ENCODE assay signal across 20 cellular contexts in the genomic region with DNA sequence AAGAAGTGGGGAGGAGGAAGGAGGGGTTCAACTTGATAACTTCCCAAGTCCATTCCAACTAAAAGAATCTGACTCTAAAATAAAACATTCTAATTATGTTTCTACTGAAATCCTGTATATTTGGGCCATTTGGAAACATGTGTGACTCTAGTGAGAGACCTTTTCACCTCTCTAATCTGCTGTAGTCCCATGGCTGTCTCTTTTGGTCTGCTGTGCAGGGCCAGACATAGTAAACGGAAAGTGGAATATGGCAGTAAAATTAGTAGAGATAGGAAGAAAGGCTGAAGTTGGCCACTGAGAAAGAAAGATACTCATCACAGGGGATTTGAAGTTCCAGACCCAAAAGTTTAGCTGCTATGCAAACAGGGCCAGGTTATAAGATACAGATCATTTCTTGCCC. TPM values are rescaled to one million over a fixed set of nuclear protein-coding genes. Genes with fewer than 3 reads are reported as not detected.
DNase-seq lines count a peak whose midpoint lies in the region; ATAC-seq and TF ChIP-seq lines count a peak whose summit lies in the region.
"Had no signal": no experiment of that assay in that cellular context is flagged by ENCODE, and none has a peak within 500 bp of the region (broad histone marks: within the 10 kb centered on the region; RNA-seq: fewer than 3 reads in every experiment).

No MANE protein-coding gene starts in this region.

- H3K27ac Mint-ChIP-seq in activated naive CD4-positive, alpha-beta T cell treated with anti-CD3 and anti-CD28 coated beads, Interleukin-2, amount 50 U/mL, for 24 hours = peak overlapping the region; percentile 68
- H3K27ac Mint-ChIP-seq: activated T-helper 2 cell treated with anti-CD3 and anti-CD28 coated beads, Interferon-gamma antibody, Interleukin-2, Interleukin-4, amounts not matched to agents 10 μg/mL and 5 μg/mL and 100 μg/mL, durations not matched to agents 14 hours and 24 hours and 36 hours had no signal

- H3K27me3 ChIP-seq in OCI-LY1 (ENCODE audit: insufficient read depth, low read length) = no peaks in the 10 kb centered on the region
- no peaks in the 10 kb centered on the region for H3K27me3 ChIP-seq in skeletal muscle tissue (ENCODE audit: control insufficient read depth in 3 of 3, insufficient read depth in 3 of 3, low read length in 3 of 3)
- H3K27me3 ChIP-seq: testis had no signal

- H4K20me1 ChIP-seq in OCI-LY1 (ENCODE audit: insufficient read depth, low read length) = no peaks in the 10 kb centered on the region

- H3K36me3 ChIP-seq in OCI-LY1 (ENCODE audit: insufficient read depth, low read length) = peaks cover 5% of the 10 kb centered on the region; the same call in 1 of the 2 replicates
- no peaks in the 10 kb centered on the region for H3K36me3 ChIP-seq in skeletal muscle tissue (ENCODE audit: control insufficient read depth in 3 of 3, insufficient read depth in 3 of 3, low read length in 3 of 3)

- peaks cover 70% of the 10 kb centered on the region for H3K4me1 Mint-ChIP-seq in activated naive CD4-positive, alpha-beta T cell treated with anti-CD3 and anti-CD28 coated beads, Interleukin-2, amount 50 U/mL, for 24 hours

- H3K79me2 ChIP-seq in OCI-LY1 (ENCODE audit: insufficient read depth, low read length) = peaks cover 58% of the 10 kb centered on the region

- H3K9ac ChIP-seq in OCI-LY1 (ENCODE audit: low read length) = peak overlapping the region; percentile 65
- H3K9ac ChIP-seq in skeletal muscle tissue (ENCODE audit: low read depth in 1 of 3, low read length in 3 of 3) = no peak overlapping the region

- no peak for ATAC-seq in left colon
- ATAC-seq in HG02571 (IDR thresholded peaks at IDR 0.05; ENCODE audit: unreplicated experiment) = no peak
- ATAC-seq: activated CD4-positive, CD25-positive, alpha-beta regulatory T cell treated with anti-CD3 and anti-CD28 coated beads, Interleukin-2, amount 50 U/mL, for 24 hours; left lobe of liver; PC-3; T-helper 17 cell had no signal

- H3K27me3 Mint-ChIP-seq in activated naive CD4-positive, alpha-beta T cell treated with anti-CD3 and anti-CD28 coated beads, Interleukin-2, amount 50 U/mL, for 24 hours = no peaks in the 10 kb centered on the region
- H3K27me3 Mint-ChIP-seq: central memory CD8-positive, alpha-beta T cell; T-helper 17 cell had no signal

- H3K27ac ChIP-seq in OCI-LY1 (ENCODE audit: low read depth, low read length, poor library complexity, severe bottlenecking) (peak overlapping the region; percentile 80), caudate nucleus (ENCODE audit: low read depth, low read length) (peak overlapping the region; percentile 0), skeletal muscle tissue (ENCODE audit: low read depth, low read length) (peak overlapping the region; percentile 54)

- H3K4me3 Mint-ChIP-seq in activated naive CD4-positive, alpha-beta T cell treated with anti-CD3 and anti-CD28 coated beads, Interleukin-2, amount 50 U/mL, for 24 hours = no peak overlapping the region
- H3K4me3 Mint-ChIP-seq: central memory CD8-positive, alpha-beta T cell; T-helper 17 cell had no signal

- H3K4me1 ChIP-seq in OCI-LY1 (ENCODE audit: insufficient read depth, low read length, severe bottlenecking) = peaks cover 72% of the 10 kb centered on the region
- no peaks in the 10 kb centered on the region for H3K4me1 ChIP-seq in skeletal muscle tissue (ENCODE audit: control insufficient read depth in 3 of 3, insufficient read depth in 3 of 3, low read length in 3 of 3)
- H3K4me1 ChIP-seq: testis had no signal

- DNase-seq in activated naive CD4-positive, alpha-beta T cell (lab: John Stamatoyannopoulos, UW) = no peak
- DNase-seq in caudate nucleus (lab: John Stamatoyannopoulos, UW) = no peak
- DNase-seq in left colon = no peak
- no peak for DNase-seq in activated effector memory CD4-positive, alpha-beta T cell treated with anti-CD3 and anti-CD28 coated beads, Interleukin-2, amount 50 U/mL, for 16 hours
- DNase-seq: amygdala; effector memory CD4-positive, alpha-beta T cell; NCI-H1417 treated with DMSO at 0.1 percent for 48 hours; NCI-H510A treated with DMSO at 0.1 percent for 48 hours; PC-3; retina; T-helper 17 cell; testis had no signal

- peaks cover 11% of the 10 kb centered on the region for H3K36me3 Mint-ChIP-seq in activated naive CD4-positive, alpha-beta T cell treated with anti-CD3 and anti-CD28 coated beads, Interleukin-2, amount 50 U/mL, for 24 hours

- no peak overlapping the region for H3K4me3 ChIP-seq in OCI-LY1 (ENCODE audit: low read depth, low read length, poor library complexity, severe bottlenecking)
- H3K4me3 ChIP-seq in skeletal muscle tissue (ENCODE audit: low read length in 3 of 3) = no peak overlapping the region
- H3K4me3 ChIP-seq: testis had no signal

- intact Hi-C loops in left colon (cut with DNase I, micrococcal nuclease) = no loop called here

- H2AFZ ChIP-seq in OCI-LY1 (ENCODE audit: low read length) = no peak overlapping the region

- H3K9me3 ChIP-seq in OCI-LY1 (ENCODE audit: low read length) (no peaks in the 10 kb centered on the region), skeletal muscle tissue (ENCODE audit: control insufficient read depth in 3 of 3, low read length in 3 of 3) (no peaks in the 10 kb centered on the region)
- H3K9me3 ChIP-seq: testis had no signal

- TF ChIP-seq CTCF in OCI-LY1 (IDR thresholded peaks at IDR 0.05; ENCODE audit: low read length) = no peak

- H3K9me2 ChIP-seq in OCI-LY1 (ENCODE audit: low read depth, low read length) = no peaks in the 10 kb centered on the region

- H3K4me2 ChIP-seq in OCI-LY1 (ENCODE audit: low read length) = peak overlapping the region; percentile 16; the same call in 1 of the 2 replicates

- no peaks in the 10 kb centered on the region for H3K9me3 Mint-ChIP-seq in activated naive CD4-positive, alpha-beta T cell treated with anti-CD3 and anti-CD28 coated beads, Interleukin-2, amount 50 U/mL, for 24 hours
- H3K9me3 Mint-ChIP-seq: activated T-helper 2 cell treated with anti-CD3 and anti-CD28 coated beads, Interferon-gamma antibody, Interleukin-2, Interleukin-4, amounts not matched to agents 10 μg/mL and 5 μg/mL and 100 μg/mL, durations not matched to agents 14 hours and 24 hours and 36 hours; central memory CD8-positive, alpha-beta T cell had no signal

- peaks cover 5% of the 10 kb centered on the region; the same call in 1 of the 2 replicates for H3F3A ChIP-seq in OCI-LY1 (ENCODE audit: insufficient read depth, low read length)

RNA-seq across cellular contexts. Expression of a gene that starts 15.9 kb away (rescaled TPM):
- total RNA-seq in skeletal muscle tissue (9.9 TPM), left colon (10 to 100 TPM in 1 of 2 donors, 1 to 10 TPM in 1; 8.4 to 10.6 TPM)

Comparison
In these comparisons a context has a peak if more than half of its experiments do, and no peak if none do; other contexts are left out.
1. H3K27ac ChIP-seq: peak in every context shown above with its lines; median percentile 80 in OCI-LY1; 54 in skeletal muscle tissue; 0 in caudate nucleus.